Comparison of ENCODE assay signal across 1 cellular context in the genomic region with DNA sequence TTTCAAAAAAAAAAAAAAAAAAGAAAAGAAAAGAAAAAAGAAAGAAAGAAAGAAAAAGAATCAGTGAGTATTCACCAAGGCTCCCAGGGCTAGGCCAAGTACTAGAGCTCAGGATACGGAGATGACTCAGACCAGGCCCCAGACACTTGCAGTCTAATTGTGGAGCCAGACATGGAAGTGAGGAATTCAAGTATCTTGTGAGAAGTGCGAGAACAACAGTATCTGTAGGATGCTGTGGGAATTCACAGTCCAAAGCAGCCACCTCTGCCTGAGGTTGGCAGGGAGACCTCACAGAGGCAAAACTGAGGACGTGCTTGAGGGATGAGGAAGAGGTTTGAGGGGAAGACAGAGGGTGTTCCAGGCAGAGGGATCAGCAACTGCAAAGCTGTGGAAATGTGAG.
TF ChIP-seq lines count a peak whose summit lies in the region.

No MANE protein-coding gene starts in this region.

TF ChIP-seq in endothelial cell of umbilical vein, 7 proteins besides CTCF, POLR2A, EP300 and RAD21:
- TF ChIP-seq JUN (IDR thresholded peaks at IDR 0.05; ENCODE audit: borderline replicate concordance, insufficient read depth, insufficient read length, low read depth), result peak; percentile 46
- TF ChIP-seq, protein P1, sequence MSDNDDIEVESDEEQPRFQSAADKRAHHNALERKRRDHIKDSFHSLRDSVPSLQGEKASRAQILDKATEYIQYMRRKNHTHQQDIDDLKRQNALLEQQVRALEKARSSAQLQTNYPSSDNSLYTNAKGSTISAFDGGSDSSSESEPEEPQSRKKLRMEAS (IDR thresholded peaks at IDR 0.05; ENCODE audit: insufficient read depth, insufficient read length), result no peak
- TF ChIP-seq POLR2AphosphoS5 (IDR thresholded peaks at IDR 0.05; ENCODE audit: insufficient read depth, low read depth, low read length), result peak; percentile 24
- TF ChIP-seq GATA2 (IDR thresholded peaks at IDR 0.05; ENCODE audit: insufficient read depth, insufficient read length, low read depth, low read length), result no peak
- no peak for TF ChIP-seq MYC (IDR thresholded peaks at IDR 0.05; ENCODE audit: low read depth, low read length)
- TF ChIP-seq FOS (IDR thresholded peaks at IDR 0.05; ENCODE audit: borderline replicate concordance, insufficient read depth, low read length), result peak; percentile 78
- TF ChIP-seq EZH2 (IDR thresholded peaks at IDR 0.05; ENCODE audit: borderline replicate concordance, low read depth, low read length, severe bottlenecking), result no peak
